ENCODE assay signal across 24 cellular contexts in genomic region chr2:68710336-68710735, GRCh38. TPM values are rescaled to one million over a fixed set of nuclear protein-coding genes. Genes with fewer than 3 reads are reported as not detected.
"Had no signal": no experiment of that assay in that cellular context is flagged by ENCODE, and none has a peak within 500 bp of the region (broad histone marks: within the 10 kb centered on the region; RNA-seq: fewer than 3 reads in every experiment).

No MANE protein-coding gene starts in this region.

- H3K27ac ChIP-seq: body of pancreas, cardiac muscle cell, lower lobe of right lung, thyroid gland had no signal

- H3K27ac Mint-ChIP-seq: activated CD4-positive, alpha-beta memory T cell treated with anti-CD3 and anti-CD28 coated beads, Interleukin-2, amount 10 ng/mL, durations not matched to agents 7 days and 5 days; activated naive CD4-positive, alpha-beta T cell treated with anti-CD3 and anti-CD28 coated beads for 36 hours; activated naive CD8-positive, alpha-beta T cell treated with anti-CD3 and anti-CD28 coated beads, Interleukin-2, amount 10 ng/mL, durations not matched to agents 7 days and 5 days; activated T-cell treated with anti-CD3 and anti-CD28 coated beads, Interleukin-2, amount 50 U/mL, for 72 hours; immature natural killer cell; T-helper 1 cell treated with Interleukin-12 subunit alpha and Interleukin-12 subunit beta and Interleukin-4 antibody, amounts not matched to agents 30 μg/mL and 1 μg/mL, for 36 hours had no signal

- DNase-seq: activated CD4-positive, alpha-beta memory T cell treated with anti-CD3 and anti-CD28 coated beads, Interleukin-2, amount 10 ng/mL, durations not matched to agents 7 days and 5 days; activated CD4-positive, alpha-beta T cell treated with anti-CD3 and anti-CD28 coated beads for 48 hours; activated CD4-positive, CD25-positive, alpha-beta regulatory T cell; activated effector memory CD4-positive, alpha-beta T cell treated with Interleukin-2 at 50 U/mL for 16 hours; activated naive CD4-positive, alpha-beta T cell treated with anti-CD3 and anti-CD28 coated beads for 36 hours; activated naive CD8-positive, alpha-beta T cell treated with anti-CD3 and anti-CD28 coated beads, Interleukin-2, amount 10 ng/mL, durations not matched to agents 7 days and 5 days; activated T-cell treated with anti-CD3 and anti-CD28 coated beads, Interleukin-2, amount 50 U/mL, for 72 hours; amygdala; body of pancreas; effector CD4-positive, alpha-beta T cell; erythroblast; foreskin melanocyte; lower lobe of right lung; naive B cell; occipital lobe; small intestine; stimulated activated CD4-positive, alpha-beta T cell treated with anti-CD3 and anti-CD28 coated beads, Interleukin-15, amount 100 ng/mL, for 24 hours; stimulated activated CD4-positive, alpha-beta T cell treated with anti-CD3 and anti-CD28 coated beads, Interleukin-2, amount 100 ng/mL, for 48 hours; stimulated activated naive CD8-positive, alpha-beta T cell treated with anti-CD3 and anti-CD28 coated beads, Interleukin-15, Interleukin-2, amounts not matched to agents 100 U/mL and 50 U/mL, for 24 hours; thyroid gland had no signal

- H3K27me3 ChIP-seq: body of pancreas, cardiac muscle cell, thyroid gland had no signal

- H3K36me3 Mint-ChIP-seq: activated naive CD8-positive, alpha-beta T cell treated with anti-CD3 and anti-CD28 coated beads, Interleukin-2, amount 10 ng/mL, durations not matched to agents 7 days and 5 days; immature natural killer cell; naive B cell had no signal

- H3K27me3 Mint-ChIP-seq: activated naive CD8-positive, alpha-beta T cell treated with anti-CD3 and anti-CD28 coated beads, Interleukin-2, amount 10 ng/mL, durations not matched to agents 7 days and 5 days; naive B cell had no signal

- H3K36me3 ChIP-seq: cardiac muscle cell, lower lobe of right lung, thyroid gland had no signal

- H3K9me3 ChIP-seq: body of pancreas, lower lobe of right lung, thyroid gland had no signal

- H3K4me3 ChIP-seq: body of pancreas, cardiac muscle cell, lower lobe of right lung, thyroid gland had no signal

- H3K4me3 Mint-ChIP-seq: activated CD4-positive, alpha-beta memory T cell treated with anti-CD3 and anti-CD28 coated beads, Interleukin-2, amount 10 ng/mL, durations not matched to agents 7 days and 5 days; activated naive CD4-positive, alpha-beta T cell treated with anti-CD3 and anti-CD28 coated beads for 36 hours; activated naive CD8-positive, alpha-beta T cell treated with anti-CD3 and anti-CD28 coated beads, Interleukin-2, amount 10 ng/mL, durations not matched to agents 7 days and 5 days; activated T-cell treated with anti-CD3 and anti-CD28 coated beads, Interleukin-2, amount 50 U/mL, for 72 hours; immature natural killer cell; naive B cell; T-helper 1 cell treated with Interleukin-12 subunit alpha and Interleukin-12 subunit beta and Interleukin-4 antibody, amounts not matched to agents 30 μg/mL and 1 μg/mL, for 36 hours had no signal

- H3K4me1 ChIP-seq: body of pancreas, thyroid gland had no signal

- H3K9me3 Mint-ChIP-seq: activated CD4-positive, alpha-beta memory T cell treated with anti-CD3 and anti-CD28 coated beads, Interleukin-2, amount 10 ng/mL, durations not matched to agents 7 days and 5 days; activated naive CD4-positive, alpha-beta T cell treated with anti-CD3 and anti-CD28 coated beads for 36 hours; activated naive CD8-positive, alpha-beta T cell treated with anti-CD3 and anti-CD28 coated beads, Interleukin-2, amount 10 ng/mL, durations not matched to agents 7 days and 5 days; activated T-cell treated with anti-CD3 and anti-CD28 coated beads, Interleukin-2, amount 50 U/mL, for 72 hours; immature natural killer cell; naive B cell had no signal

RNA-seq across cellular contexts. Expression of gene ARHGAP25, which starts 24.3 kb away (rescaled TPM):
- polyA plus RNA-seq: neural cell had no signal
